In the genomic region with DNA sequence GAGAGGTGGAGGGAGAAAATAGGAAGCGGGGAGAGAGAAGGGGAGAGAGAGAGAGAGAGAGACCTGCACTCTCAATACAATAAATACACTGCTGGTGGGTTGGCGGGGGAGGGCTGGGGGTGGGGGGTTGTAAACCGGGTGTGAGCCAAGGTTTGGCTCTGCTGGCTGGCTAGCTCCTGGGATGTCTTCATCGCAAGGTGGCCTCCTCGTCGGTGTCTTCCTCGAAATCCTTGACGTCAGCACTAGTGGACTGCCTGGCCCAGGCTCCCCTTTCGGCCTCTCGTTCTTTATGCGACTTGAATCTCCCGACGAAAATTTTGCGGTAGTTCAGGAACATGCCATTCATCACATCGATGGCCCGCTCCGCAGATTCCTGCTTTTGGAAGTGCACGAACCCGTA, we compare ENCODE assay signal across 6 cellular contexts. TPM values are rescaled to one million over a fixed set of nuclear protein-coding genes. Genes with fewer than 3 reads are reported as not detected.
"Had no signal": no experiment of that assay in that cellular context is flagged by ENCODE, and none has a peak within 500 bp of the region (broad histone marks: within the 10 kb centered on the region; RNA-seq: fewer than 3 reads in every experiment).

No MANE protein-coding gene starts in this region.

RNA-seq across cellular contexts. Expression of gene PABPC1L2A, which starts 0.7 kb away (rescaled TPM):
- total RNA-seq: HepG2, HT-29, HT1080, IMR-90, K562 had no signal
- polyA plus RNA-seq: HepG2, IgD-negative memory B cell, IMR-90, K562 had no signal
